ENCODE assay signal across 8 cellular contexts in genomic region chr2:134375935-134376334, GRCh38.
DNase-seq lines count a peak whose midpoint lies in the region; ATAC-seq and TF ChIP-seq lines count a peak whose summit lies in the region.

No MANE protein-coding gene starts in this region.

- H3K9me3 Mint-ChIP-seq in HFFc6, result no peaks in the 10 kb centered on the region

- peaks cover 69% of the 10 kb centered on the region for H3K4me1 Mint-ChIP-seq in HFFc6 (ENCODE audit: low read depth)

- intact Hi-C loops in sciatic nerve (cut with DNase I), result no loop called here

- peak overlapping the region; percentile 29; the same call in 1 of the 2 replicates for H3K27ac Mint-ChIP-seq in HFFc6

- H3K27me3 Mint-ChIP-seq in HFFc6 (ENCODE audit: insufficient read depth), result peaks cover 9% of the 10 kb centered on the region

- peak; percentile 71 for TF ChIP-seq CTCF in HFFc6 (IDR thresholded peaks at IDR 0.05)

- no peak overlapping the region for H3K4me3 Mint-ChIP-seq in HFFc6

- peak; percentile 92 for ATAC-seq in sciatic nerve
- ATAC-seq in HG03571 (IDR thresholded peaks at IDR 0.05; ENCODE audit: unreplicated experiment), result no peak

- H3K36me3 Mint-ChIP-seq in HFFc6 (ENCODE audit: low read depth), result peaks cover 25% of the 10 kb centered on the region

- peak; percentile 71 for DNase-seq in HFFc6
- peak in 32 of 56 donors; percentile 5 to 70 (median 16) for DNase-seq in amygdala (lab: John Stamatoyannopoulos, UW)
- DNase-seq in hepatic stellate cell (ENCODE audit: low spot score), result peak; percentile 71
- no peak for DNase-seq in sciatic nerve (ENCODE audit: low spot score)
- no peak for DNase-seq in stimulated activated CD4-positive, alpha-beta T cell treated with anti-CD3 and anti-CD28 coated beads, Interleukin-4, amount 100 ng/mL, for 4 hours
- DNase-seq in amniotic stem cell (lab: John Stamatoyannopoulos, UW), result no peak
- DNase-seq in AG20443 (ENCODE audit: low spot score), result no peak

Comparison
In these comparisons a context has a peak if more than half of its experiments do, and no peak if none do; other contexts are left out.
1. DNase-seq: peak in HFFc6 (single experiment), amygdala (32 of 56) and hepatic stellate cell (single experiment); none in sciatic nerve (single experiment), stimulated activated CD4-positive, alpha-beta T cell treated with anti-CD3 and anti-CD28 coated beads, Interleukin-4, amount 100 ng/mL, for 4 hours (0 of 2), amniotic stem cell (single experiment) and AG20443 (single experiment).